21 cellular contexts compared by ENCODE assay signal in the genomic region with DNA sequence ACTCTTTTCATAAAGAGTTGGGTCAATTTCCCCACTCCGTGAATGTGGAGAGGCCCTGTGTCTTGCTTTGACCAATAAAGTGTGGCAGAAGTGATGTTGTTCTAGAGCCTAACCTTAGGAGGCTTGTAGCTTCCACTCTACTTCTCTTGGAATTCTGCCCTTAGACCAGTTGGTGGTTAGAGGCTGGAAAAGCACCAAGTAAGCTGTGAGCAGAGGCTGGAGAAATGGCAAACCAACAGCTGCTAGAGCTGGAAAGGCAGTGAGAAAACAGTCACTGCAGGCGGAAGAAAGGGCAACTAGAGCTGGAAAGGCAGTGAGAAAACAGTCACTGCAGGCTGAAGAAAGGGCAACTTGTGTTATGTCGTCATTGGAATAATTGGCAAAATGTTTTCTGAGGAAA.
"Had no signal": no experiment of that assay in that cellular context is flagged by ENCODE, and none has a peak within 500 bp of the region (broad histone marks: within the 10 kb centered on the region; RNA-seq: fewer than 3 reads in every experiment).

No MANE protein-coding gene starts in this region.

- H3K27me3 ChIP-seq: left lung, pancreas had no signal

- DNase-seq: activated CD4-positive, alpha-beta T cell treated with anti-CD3 and anti-CD28 coated beads, Interleukin-2, amount 10 ng/mL, durations not matched to agents 24 days and 14 days; activated CD4-positive, CD25-positive, alpha-beta regulatory T cell; activated CD8-positive, alpha-beta memory T cell treated with anti-CD3 and anti-CD28 coated beads, Interleukin-2, amount 50 U/mL, for 4 hours; activated CD8-positive, alpha-beta T cell treated with anti-CD3 and anti-CD28 coated beads, Interleukin-2, amount 10 ng/mL, durations not matched to agents 7 days and 5 days; activated gamma-delta T cell treated with Interleukin-2 at 50 U/mL for 16 hours; activated naive CD8-positive, alpha-beta T cell treated with anti-CD3 and anti-CD28 coated beads for 36 hours; amygdala; cerebellar nuclear complex; dermis blood vessel endothelial cell; effector memory CD8-positive, alpha-beta T cell; islet precursor cell; left lung; mammary epithelial cell; naive thymus-derived CD8-positive, alpha-beta T cell; pancreas; stimulated activated CD4-positive, alpha-beta T cell treated with anti-CD3 and anti-CD28 coated beads, Interleukin-4, amount 100 ng/mL, for 24 hours; stimulated activated naive CD4-positive, alpha-beta T cell; substantia nigra had no signal

- H3K9me3 Mint-ChIP-seq: activated CD4-positive, alpha-beta T cell treated with anti-CD3 and anti-CD28 coated beads, Interleukin-2, amount 10 ng/mL, durations not matched to agents 24 days and 14 days; activated naive CD8-positive, alpha-beta T cell treated with anti-CD3 and anti-CD28 coated beads for 36 hours; effector memory CD8-positive, alpha-beta T cell; naive thymus-derived CD8-positive, alpha-beta T cell; T-helper 2 cell treated with Interferon-gamma antibody and Interleukin-4, amounts not matched to agents 5 μg/mL and 100 μg/mL, for 36 hours; type B pancreatic cell had no signal

- ATAC-seq: activated CD8-positive, alpha-beta T cell treated with anti-CD3 and anti-CD28 coated beads, Interleukin-2, amount 10 ng/mL, durations not matched to agents 7 days and 5 days; effector memory CD8-positive, alpha-beta T cell; left lung; naive thymus-derived CD8-positive, alpha-beta T cell; pancreas had no signal

- H3K4me1 Mint-ChIP-seq: activated CD4-positive, alpha-beta T cell treated with anti-CD3 and anti-CD28 coated beads, Interleukin-2, amount 10 ng/mL, durations not matched to agents 24 days and 14 days; activated naive CD8-positive, alpha-beta T cell treated with anti-CD3 and anti-CD28 coated beads for 36 hours; naive thymus-derived CD8-positive, alpha-beta T cell had no signal

- H3K9me3 ChIP-seq: breast epithelium, left lung, pancreas had no signal

- H3K4me1 ChIP-seq: breast epithelium, left lung, pancreas had no signal

- H3K4me3 Mint-ChIP-seq: activated CD4-positive, alpha-beta T cell treated with anti-CD3 and anti-CD28 coated beads, Interleukin-2, amount 10 ng/mL, durations not matched to agents 24 days and 14 days; activated CD8-positive, alpha-beta T cell treated with anti-CD3 and anti-CD28 coated beads, Interleukin-2, amount 10 ng/mL, durations not matched to agents 7 days and 5 days; activated naive CD8-positive, alpha-beta T cell treated with anti-CD3 and anti-CD28 coated beads for 36 hours; effector memory CD8-positive, alpha-beta T cell; naive thymus-derived CD8-positive, alpha-beta T cell; T-helper 2 cell treated with Interferon-gamma antibody and Interleukin-4, amounts not matched to agents 5 μg/mL and 100 μg/mL, for 36 hours; type B pancreatic cell had no signal

- H3K4me3 ChIP-seq: breast epithelium, left lung, pancreas had no signal

- H3K36me3 ChIP-seq: breast epithelium, left lung, pancreas had no signal

- H3K27ac Mint-ChIP-seq: activated CD4-positive, alpha-beta T cell treated with anti-CD3 and anti-CD28 coated beads, Interleukin-2, amount 10 ng/mL, durations not matched to agents 24 days and 14 days; activated CD8-positive, alpha-beta T cell treated with anti-CD3 and anti-CD28 coated beads, Interleukin-2, amount 10 ng/mL, durations not matched to agents 7 days and 5 days; activated naive CD8-positive, alpha-beta T cell treated with anti-CD3 and anti-CD28 coated beads for 36 hours; effector memory CD8-positive, alpha-beta T cell; naive thymus-derived CD8-positive, alpha-beta T cell; T-helper 2 cell treated with Interferon-gamma antibody and Interleukin-4, amounts not matched to agents 5 μg/mL and 100 μg/mL, for 36 hours; type B pancreatic cell had no signal

- H3K27ac ChIP-seq: breast epithelium, left lung, pancreas had no signal
